15 cellular contexts compared by ENCODE assay signal in the genomic region with DNA sequence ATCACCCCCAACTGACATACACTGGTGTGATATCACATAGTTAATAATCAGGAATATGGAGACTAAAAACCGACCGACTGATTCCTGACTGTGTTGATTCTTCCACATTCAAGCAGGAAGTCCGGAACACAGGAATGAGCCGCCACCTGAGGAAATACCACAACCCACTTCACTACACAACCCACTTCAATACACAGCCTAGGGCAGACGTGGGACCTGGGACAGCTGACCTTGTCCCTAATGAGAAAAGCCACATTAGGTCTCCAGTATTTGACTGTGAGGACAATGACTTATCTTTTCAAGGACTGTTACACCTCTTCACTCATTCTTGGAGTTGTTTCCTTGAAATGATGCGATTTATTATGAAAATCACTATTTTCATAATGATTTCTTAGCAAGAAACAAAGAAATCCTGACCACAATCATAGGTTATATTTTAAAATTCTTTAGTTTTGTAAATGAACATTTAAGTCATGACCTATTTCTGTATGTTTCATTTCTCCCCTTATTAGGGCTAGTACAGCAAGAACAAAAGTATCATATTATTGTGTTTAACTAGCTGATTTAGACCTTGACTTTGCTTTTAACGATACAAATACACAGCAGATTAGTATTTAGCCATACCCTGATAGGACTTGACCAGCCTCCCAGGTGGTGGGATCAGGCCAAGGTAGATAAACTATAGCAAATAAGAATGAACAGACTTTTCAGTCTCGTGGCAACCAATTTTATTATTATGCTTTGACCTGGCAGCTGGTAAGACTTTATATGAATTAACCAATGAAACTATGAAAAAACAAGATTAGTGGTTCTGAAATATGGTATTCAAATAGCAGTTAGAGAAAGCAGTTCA. TPM values are rescaled to one million over a fixed set of nuclear protein-coding genes. Genes with fewer than 3 reads are reported as not detected.
A peak's percentile ranks its signal among the peaks of the same experiment; 100 is the strongest.
DNase-seq lines count a peak whose midpoint lies in the region; ATAC-seq lines count a peak whose summit lies in the region.
"Had no signal": no experiment of that assay in that cellular context is flagged by ENCODE, and none has a peak within 500 bp of the region (broad histone marks: within the 10 kb centered on the region; RNA-seq: fewer than 3 reads in every experiment).

No MANE protein-coding gene starts in this region.

- intact Hi-C loops in activated naive CD4-positive, alpha-beta T cell treated with anti-CD3 and anti-CD28 coated beads for 36 hours (cut with micrococcal nuclease): loop anchor here (10.0 kb wide), 1 partner anchor 761 kb away; no protein-coding TSS in a partner anchor

- H3K27ac ChIP-seq in urinary bladder (ENCODE audit: low read depth): peak overlapping the region; percentile 29

- H3K4me3 Mint-ChIP-seq in activated naive CD4-positive, alpha-beta T cell treated with anti-CD3 and anti-CD28 coated beads for 36 hours: no peak overlapping the region
- H3K4me3 Mint-ChIP-seq in memory B cell: no peak overlapping the region

- H3K9me3 Mint-ChIP-seq in activated naive CD4-positive, alpha-beta T cell treated with anti-CD3 and anti-CD28 coated beads for 36 hours: no peaks in the 10 kb centered on the region
- H3K9me3 Mint-ChIP-seq in activated naive CD4-positive, alpha-beta T cell treated with anti-CD3 and anti-CD28 coated beads, Interleukin-2, amount 50 U/mL, for 72 hours: no peaks in the 10 kb centered on the region
- no peaks in the 10 kb centered on the region for H3K9me3 Mint-ChIP-seq in memory B cell

- ATAC-seq in activated naive CD4-positive, alpha-beta T cell treated with anti-CD3 and anti-CD28 coated beads, Interleukin-2, amount 50 U/mL, for 72 hours: peak in 1 of 2 donors; percentile 30
- ATAC-seq in memory B cell (ENCODE audit: low read depth): no peak

- peaks cover 90% of the 10 kb centered on the region for H3K4me1 Mint-ChIP-seq in activated naive CD4-positive, alpha-beta T cell treated with anti-CD3 and anti-CD28 coated beads for 36 hours (ENCODE audit: low read depth)
- H3K4me1 Mint-ChIP-seq in memory B cell: peaks cover 27% of the 10 kb centered on the region

- CTCF ChIA-PET in activated naive CD4-positive, alpha-beta T cell treated with anti-CD3 and anti-CD28 coated beads for 36 hours (lab: Charles Lee): interaction anchor here (0.7 to 1.2 kb wide), 2 partner anchors 43 to 87 kb away, joined by 3 to 5 read pairs; partner anchors contain the start of gene RSL24D1

- H3K27me3 Mint-ChIP-seq in activated naive CD4-positive, alpha-beta T cell treated with anti-CD3 and anti-CD28 coated beads for 36 hours (ENCODE audit: low read depth): no peaks in the 10 kb centered on the region
- no peaks in the 10 kb centered on the region for H3K27me3 Mint-ChIP-seq in memory B cell

- no peak for DNase-seq in activated naive CD4-positive, alpha-beta T cell treated with anti-CD3 and anti-CD28 coated beads for 36 hours
- DNase-seq in activated naive CD4-positive, alpha-beta T cell treated with Interleukin-2 at 50 U/mL for 16 hours: no peak
- no peak for DNase-seq in activated naive CD4-positive, alpha-beta T cell treated with anti-CD3 and anti-CD28 coated beads, Interleukin-2, amount 50 U/mL, for 72 hours (ENCODE audit: low spot score in 2 of 2)
- DNase-seq in memory B cell (ENCODE audit: low spot score in 2 of 2) (no peak), SKM-1 treated with dmso at 0.1 percent for 144 hours (lab: John Stamatoyannopoulos, UW; ENCODE audit: unreplicated experiment) (no peak), 8988T (no peak), DMS114 treated with DMSO at 0.1 percent for 48 hours (lab: John Stamatoyannopoulos, UW; ENCODE audit: unreplicated experiment) (no peak)
- DNase-seq: activated CD4-positive, alpha-beta T cell treated with anti-CD3 and anti-CD28 coated beads for 4 hours; colonic mucosa; DMS53; esophagus squamous epithelium; OCI-M1; stimulated activated CD4-positive, alpha-beta T cell treated with anti-CD3 and anti-CD28 coated beads, Interleukin-12 subunit alpha, Interleukin-12 subunit beta, amount 100 ng/mL, for 4 hours; tibial artery had no signal

- 80% methylated on average over 8 of the region's 8 CpGs for WGBS in urinary bladder

- no peaks in the 10 kb centered on the region for H3K36me3 ChIP-seq in urinary bladder (ENCODE audit: insufficient read depth)
- H3K36me3 ChIP-seq: colonic mucosa, esophagus squamous epithelium, tibial artery had no signal

- no peaks in the 10 kb centered on the region for H3K4me1 ChIP-seq in urinary bladder (ENCODE audit: insufficient read depth)
- H3K4me1 ChIP-seq: colonic mucosa had no signal

- peaks cover 37% of the 10 kb centered on the region for H3K36me3 Mint-ChIP-seq in activated naive CD4-positive, alpha-beta T cell treated with anti-CD3 and anti-CD28 coated beads for 36 hours (ENCODE audit: low read depth)
- H3K36me3 Mint-ChIP-seq in activated naive CD4-positive, alpha-beta T cell treated with anti-CD3 and anti-CD28 coated beads, Interleukin-2, amount 50 U/mL, for 72 hours: peaks cover 12 to 38% of the 10 kb centered on the region in 2 donors
- H3K36me3 Mint-ChIP-seq in memory B cell: peaks cover 1% of the 10 kb centered on the region

- peak overlapping the region; percentile 84 for H3K27ac Mint-ChIP-seq in activated naive CD4-positive, alpha-beta T cell treated with anti-CD3 and anti-CD28 coated beads for 36 hours
- peak overlapping the region; percentile 93 to 97 for H3K27ac Mint-ChIP-seq in activated naive CD4-positive, alpha-beta T cell treated with anti-CD3 and anti-CD28 coated beads, Interleukin-2, amount 50 U/mL, for 72 hours
- H3K27ac Mint-ChIP-seq in memory B cell: peak overlapping the region; percentile 59

- no peak overlapping the region for H3K4me3 ChIP-seq in urinary bladder (ENCODE audit: low read depth, low read length)
- H3K4me3 ChIP-seq: colonic mucosa, esophagus squamous epithelium, tibial artery had no signal

RNA-seq across cellular contexts. Expression of gene RAB27A, which starts 6.1 kb away (rescaled TPM):
- 100 to 1,000 TPM; 119 to 124 TPM for total RNA-seq in activated naive CD4-positive, alpha-beta T cell treated with anti-CD3 and anti-CD28 coated beads for 36 hours
- total RNA-seq in activated naive CD4-positive, alpha-beta T cell treated with anti-CD3 and anti-CD28 coated beads, Interleukin-2, amount 50 U/mL, for 72 hours: 100 to 1,000 TPM in 1 of 2 donors, 10 to 100 TPM in 1; 99.3 to 111 TPM
- 17.2 TPM for total RNA-seq in urinary bladder
- 30.8 TPM for polyA plus RNA-seq in urinary bladder

RNA-seq across cellular contexts. Expression of gene PIGBOS1, which starts 35.4 kb away (rescaled TPM):
- 1 to 10 TPM; 7.3 to 9.2 TPM for total RNA-seq in activated naive CD4-positive, alpha-beta T cell treated with anti-CD3 and anti-CD28 coated beads for 36 hours
- total RNA-seq in activated naive CD4-positive, alpha-beta T cell treated with anti-CD3 and anti-CD28 coated beads, Interleukin-2, amount 50 U/mL, for 72 hours: 1 to 10 TPM; 4.8 to 9.7 TPM
- total RNA-seq in urinary bladder: 16.0 TPM
- polyA plus RNA-seq in urinary bladder: 22.9 TPM

RNA-seq across cellular contexts. Expression of gene PIGB, which starts 35.5 kb away (rescaled TPM):
- 10 to 100 TPM; 13.3 to 13.8 TPM for total RNA-seq in activated naive CD4-positive, alpha-beta T cell treated with anti-CD3 and anti-CD28 coated beads for 36 hours
- 10 to 100 TPM; 21.4 to 24.7 TPM for total RNA-seq in activated naive CD4-positive, alpha-beta T cell treated with anti-CD3 and anti-CD28 coated beads, Interleukin-2, amount 50 U/mL, for 72 hours
- total RNA-seq in urinary bladder: 14.1 TPM
- polyA plus RNA-seq in urinary bladder: 8.5 TPM
